30 cellular contexts compared by ENCODE assay signal in the genomic region with DNA sequence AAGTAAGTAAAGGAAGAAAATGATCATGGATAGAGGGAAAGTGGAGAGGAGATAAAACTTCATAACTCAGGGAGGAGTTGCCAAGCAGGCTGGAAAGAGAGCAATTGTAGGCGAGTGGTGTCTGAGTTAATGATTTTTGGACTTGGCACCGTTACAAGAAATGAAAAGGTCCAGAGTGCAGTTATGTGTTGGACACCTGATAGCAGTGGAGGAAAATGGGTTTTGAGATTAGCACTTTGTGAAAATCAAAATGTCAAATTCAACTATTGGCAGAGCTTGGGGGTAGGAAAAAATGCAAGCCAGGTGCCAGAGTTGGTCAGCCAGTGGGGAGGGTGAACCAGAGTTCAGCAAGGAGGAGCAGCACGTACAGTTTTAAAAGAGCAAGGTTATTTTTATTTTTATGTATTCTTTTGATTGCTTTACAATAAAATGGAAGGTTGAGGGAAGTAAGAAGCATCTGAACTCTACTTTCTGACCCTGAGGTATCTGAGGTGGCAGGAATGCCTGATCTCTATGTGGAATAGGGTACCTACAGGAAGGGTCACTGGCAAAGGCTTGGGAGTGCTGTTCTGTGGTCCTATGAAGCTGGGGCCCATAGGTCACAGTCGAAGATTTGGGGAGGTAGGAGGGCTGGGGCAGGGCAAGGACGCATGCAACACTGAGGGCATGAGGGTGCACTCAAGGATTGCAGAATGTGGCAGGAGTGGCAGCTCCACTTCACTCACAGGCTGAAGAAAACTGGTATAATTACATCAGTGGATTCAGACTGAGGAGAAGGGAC.
DNase-seq lines count a peak whose midpoint lies in the region; ATAC-seq, FAIRE-seq and TF ChIP-seq lines count a peak whose summit lies in the region.
"Had no signal": no experiment of that assay in that cellular context is flagged by ENCODE, and none has a peak within 500 bp of the region (broad histone marks: within the 10 kb centered on the region; RNA-seq: fewer than 3 reads in every experiment).

No MANE protein-coding gene starts in this region.

- H3K4me3 ChIP-seq in left ventricle myocardium inferior (no peak overlapping the region), mucosa of rectum (ENCODE audit: low read length in 2 of 2) (peak overlapping the region in 1 of 2 donors; percentile 35)
- H3K4me3 ChIP-seq: ovary, SJSA1, spleen, tibial artery had no signal

- no peak overlapping the region for H3K9ac ChIP-seq in mucosa of rectum (ENCODE audit: low read depth in 1 of 2, low read length in 2 of 2)

- intact Hi-C loops in Right ventricle myocardium superior (cut with DNase I) = no loop called here
- intact Hi-C loops in left ventricle myocardium inferior (cut with micrococcal nuclease) = no loop called here

- H3K4me1 ChIP-seq in left ventricle myocardium inferior (peaks cover 7% of the 10 kb centered on the region), mucosa of rectum (ENCODE audit: control insufficient read depth in 2 of 2, insufficient read depth in 2 of 2, low read length in 2 of 2) (peaks cover 24 to 29% of the 10 kb centered on the region in 2 donors)
- H3K4me1 ChIP-seq: SJSA1, tibial artery had no signal

- H3K9me3 ChIP-seq in left ventricle myocardium inferior (replicated peaks) (peaks cover 15% of the 10 kb centered on the region), mucosa of rectum (ENCODE audit: control insufficient read depth in 2 of 2, low read length in 2 of 2) (no peaks in the 10 kb centered on the region)
- H3K9me3 ChIP-seq: ovary, SJSA1 had no signal

- no peaks in the 10 kb centered on the region for H3K36me3 ChIP-seq in left ventricle myocardium inferior
- no peaks in the 10 kb centered on the region for H3K36me3 ChIP-seq in mucosa of rectum (ENCODE audit: control insufficient read depth in 2 of 2, insufficient read depth in 2 of 2, low read length in 2 of 2)
- H3K36me3 ChIP-seq: ovary, SJSA1, spleen, tibial artery had no signal

- TF ChIP-seq CTCF in left ventricle myocardium inferior (IDR thresholded peaks at IDR 0.05; ENCODE audit: borderline replicate concordance) = no peak

- H3K27me3 ChIP-seq in left ventricle myocardium inferior (ENCODE audit: low read depth) (no peaks in the 10 kb centered on the region), mucosa of rectum (ENCODE audit: control insufficient read depth in 2 of 2, insufficient read depth in 2 of 2, low read length in 2 of 2) (no peaks in the 10 kb centered on the region)
- H3K27me3 ChIP-seq: ovary, SJSA1, tibial artery had no signal

- DNase-seq in Right ventricle myocardium superior = no peak
- DNase-seq in left ventricle myocardium inferior = no peak
- DNase-seq in kidney glomerular epithelial cell (lab: John Stamatoyannopoulos, UW) = peak; percentile 36
- DNase-seq in COLO829 (ENCODE audit: low spot score) = no peak
- no peak for DNase-seq in GM19239 (ENCODE audit: insufficient read length, low spot score)
- DNase-seq in NCI-H524 (lab: John Stamatoyannopoulos, UW) = no peak
- DNase-seq: activated CD4-positive, alpha-beta T cell treated with anti-CD3 and anti-CD28 coated beads, Interleukin-2, amount 50 U/mL, for 1 hour; activated effector memory CD4-positive, alpha-beta T cell treated with anti-CD3 and anti-CD28 coated beads, Interleukin-2, amount 50 U/mL, for 16 hours; activated naive CD8-positive, alpha-beta T cell treated with anti-CD3 and anti-CD28 coated beads, Interleukin-2, amount 10 ng/mL, durations not matched to agents 7 days and 5 days; activated T-cell treated with anti-CD3 and anti-CD28 coated beads, Interleukin-2, amount 50 U/mL, for 24 hours; AML-193; aorta; CD4-positive, CD25-positive, alpha-beta regulatory T cell; effector memory CD8-positive, alpha-beta T cell; EL; NCI-H1048; NCI-H446 treated with DMSO at 0.1 percent for 48 hours; nephron progenitor cell; ovary; spleen; stimulated activated CD4-positive, alpha-beta T cell treated with anti-CD3 and anti-CD28 coated beads, Interleukin-2, amount 100 ng/mL, for 24 hours; stimulated activated CD8-positive, alpha-beta memory T cell treated with anti-CD3 and anti-CD28 coated beads, Interleukin-4, amount 100 ng/mL, for 48 hours; T1000; tibial artery had no signal

- no peak for FAIRE-seq in GM19239 (lab: Jason Lieb, UNC)
- FAIRE-seq: colon, H1 had no signal

- no peak overlapping the region for H3K27ac ChIP-seq in left ventricle myocardium inferior (replicated peaks)
- H3K27ac ChIP-seq in mucosa of rectum (ENCODE audit: low read depth in 2 of 2, low read length in 2 of 2) = peak overlapping the region; percentile 58 to 68
- H3K27ac ChIP-seq: ovary, SJSA1, spleen, tibial artery had no signal

- ATAC-seq in Right ventricle myocardium superior (ENCODE audit: poor library complexity) = peak; percentile 59
- ATAC-seq in activated CD4-positive, CD25-positive, alpha-beta regulatory T cell treated with anti-CD3 and anti-CD28 coated beads, Interleukin-2, amount 50 U/mL, for 24 hours = no peak
- ATAC-seq: effector memory CD8-positive, alpha-beta T cell; WTC11 had no signal
